ENCODE assay signal across 1 cellular context in genomic region chrX:20306668-20307067, GRCh38.
TF ChIP-seq lines count a peak whose summit lies in the region.

No MANE protein-coding gene starts in this region.

TF ChIP-seq in HepG2, 621 proteins besides CTCF, POLR2A, EP300 and RAD21 (continued from another document and continues in another):
- TF ChIP-seq CSRNP2 (CRISPR knock-in tag; conservative IDR thresholded peaks at IDR 0.05; ENCODE audit: low read depth): no peak
- no peak for TF ChIP-seq SRY (CRISPR knock-in tag; IDR thresholded peaks at IDR 0.05)
- TF ChIP-seq KLF6 (CRISPR knock-in tag; IDR thresholded peaks at IDR 0.05): no peak
- TF ChIP-seq FOXP1 (IDR thresholded peaks at IDR 0.05): no peak
- peak; percentile 31; the same call in 1 of the 2 replicates for TF ChIP-seq FOXP1 (CRISPR knock-in tag; IDR thresholded peaks at IDR 0.05)
- no peak for TF ChIP-seq REXO4 (CRISPR knock-in tag; IDR thresholded peaks at IDR 0.05; ENCODE audit: borderline replicate concordance)
- no peak for TF ChIP-seq ZFP41 (CRISPR knock-in tag; IDR thresholded peaks at IDR 0.05; ENCODE audit: borderline replicate concordance)
- TF ChIP-seq NFKBIZ (CRISPR knock-in tag; IDR thresholded peaks at IDR 0.05): no peak
- TF ChIP-seq NCOR1 (IDR thresholded peaks at IDR 0.05; ENCODE audit: borderline replicate concordance, low read length): no peak
- peak; percentile 27 for TF ChIP-seq MED8 (CRISPR knock-in tag; IDR thresholded peaks at IDR 0.05; ENCODE audit: insufficient replicate concordance)
- TF ChIP-seq RNF219 (CRISPR knock-in tag; IDR thresholded peaks at IDR 0.05): no peak
- peak; percentile 55; the same call in 1 of the 2 replicates for TF ChIP-seq FOXP4 (CRISPR knock-in tag; IDR thresholded peaks at IDR 0.05)
- TF ChIP-seq ZNF337 (CRISPR knock-in tag; IDR thresholded peaks at IDR 0.05; ENCODE audit: borderline replicate concordance, low read depth): no peak
- TF ChIP-seq ZNF362 (CRISPR knock-in tag; IDR thresholded peaks at IDR 0.05; ENCODE audit: borderline replicate concordance): no peak
- TF ChIP-seq MIER3 (CRISPR knock-in tag; IDR thresholded peaks at IDR 0.05; ENCODE audit: borderline replicate concordance): peak; percentile 39; the same call in 1 of the 2 replicates
- TF ChIP-seq SIN3A (IDR thresholded peaks at IDR 0.05; ENCODE audit: borderline replicate concordance, low read depth, low read length): no peak
- 0 out of 2 replicates have a peak, but pooled peaks have one; percentile 44 for TF ChIP-seq ZSCAN21 (CRISPR knock-in tag; IDR thresholded peaks at IDR 0.05; ENCODE audit: borderline replicate concordance)
- peak; percentile 27; the same call in 1 of the 2 replicates for TF ChIP-seq FOXK1 (CRISPR knock-in tag; IDR thresholded peaks at IDR 0.05; ENCODE audit: borderline replicate concordance, low read depth)
- TF ChIP-seq ZSCAN12 (CRISPR knock-in tag; IDR thresholded peaks at IDR 0.05): no peak
- no peak for TF ChIP-seq IKZF4 (CRISPR knock-in tag; IDR thresholded peaks at IDR 0.05; ENCODE audit: borderline replicate concordance, low read depth, not compliant biosample characterization)
- no peak for TF ChIP-seq GFI1 (CRISPR knock-in tag; IDR thresholded peaks at IDR 0.05; ENCODE audit: borderline replicate concordance)
- no peak for TF ChIP-seq ZBTB43 (CRISPR knock-in tag; conservative IDR thresholded peaks at IDR 0.05)
- TF ChIP-seq CEBPB (IDR thresholded peaks at IDR 0.05; ENCODE audit: borderline replicate concordance, low read depth, low read length): peak; percentile 87
- peak; percentile 29; the same call in 1 of the 2 replicates for TF ChIP-seq TFAP4 (IDR thresholded peaks at IDR 0.05; ENCODE audit: borderline replicate concordance, low read depth)
- 0 out of 2 replicates have a peak, but pooled peaks have one; percentile 34 for TF ChIP-seq ATF1 (CRISPR knock-in tag; IDR thresholded peaks at IDR 0.05)
- no peak for TF ChIP-seq SCMH1 (CRISPR knock-in tag; IDR thresholded peaks at IDR 0.05; ENCODE audit: borderline replicate concordance)
- TF ChIP-seq ZFP62 (CRISPR knock-in tag; IDR thresholded peaks at IDR 0.05): no peak
- no peak for TF ChIP-seq ETV6 (CRISPR knock-in tag; conservative IDR thresholded peaks at IDR 0.05)
- TF ChIP-seq SALL1 (CRISPR knock-in tag; IDR thresholded peaks at IDR 0.05): peak; percentile 96
- TF ChIP-seq NFE2 (CRISPR knock-in tag; IDR thresholded peaks at IDR 0.05): no peak
- TF ChIP-seq ZNF329 (CRISPR knock-in tag; IDR thresholded peaks at IDR 0.05; ENCODE audit: low read depth): no peak
- no peak for TF ChIP-seq GZF1 (CRISPR knock-in tag; IDR thresholded peaks at IDR 0.05)
- no peak for TF ChIP-seq ZNF282 (IDR thresholded peaks at IDR 0.05; ENCODE audit: partially characterized antibody)
- TF ChIP-seq ZNF646 (CRISPR knock-in tag; IDR thresholded peaks at IDR 0.05): no peak
- no peak for TF ChIP-seq KDM3A (CRISPR knock-in tag; IDR thresholded peaks at IDR 0.05; ENCODE audit: low read depth)
- peak; percentile 86 for TF ChIP-seq ZNF644 (CRISPR knock-in tag; IDR thresholded peaks at IDR 0.05; ENCODE audit: low read depth)
- no peak for TF ChIP-seq POLR2G (IDR thresholded peaks at IDR 0.05; ENCODE audit: low read depth, low read length)
- TF ChIP-seq CEBPZ (IDR thresholded peaks at IDR 0.05; ENCODE audit: low read length): no peak
- no peak for TF ChIP-seq ZNF720 (CRISPR knock-in tag; IDR thresholded peaks at IDR 0.05)
- no peak for TF ChIP-seq ZFP36L2 (CRISPR knock-in tag; IDR thresholded peaks at IDR 0.05)
